In the genomic region with DNA sequence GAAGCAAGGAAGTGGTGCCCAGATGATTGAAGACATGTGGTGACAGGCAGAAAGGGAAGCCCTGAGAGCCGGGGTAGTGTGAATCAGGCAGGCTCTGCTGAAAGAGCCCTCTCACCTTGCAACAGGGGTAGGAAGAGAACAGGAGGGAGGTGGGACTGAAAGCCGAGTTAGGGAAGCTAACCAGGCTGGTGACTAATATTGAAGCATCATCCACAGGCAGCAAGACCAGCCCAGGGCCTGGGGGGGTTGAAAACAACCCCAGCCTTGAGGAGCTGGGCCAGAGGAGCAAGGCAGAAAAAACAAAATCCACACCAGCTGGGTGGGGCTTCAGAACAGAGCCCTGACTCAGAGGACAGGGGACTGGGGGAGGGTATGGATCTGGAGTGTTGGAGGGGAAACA, we compare ENCODE assay signal across 10 cellular contexts. TPM values are rescaled to one million over a fixed set of nuclear protein-coding genes. Genes with fewer than 3 reads are reported as not detected.
DNase-seq lines count a peak whose midpoint lies in the region; ATAC-seq and TF ChIP-seq lines count a peak whose summit lies in the region.
"Had no signal": no experiment of that assay in that cellular context is flagged by ENCODE, and none has a peak within 500 bp of the region (broad histone marks: within the 10 kb centered on the region; RNA-seq: fewer than 3 reads in every experiment).

No MANE protein-coding gene starts in this region.

- DNase-seq in H9: no peak
- DNase-seq in activated T-helper 2 cell treated with anti-CD3 and anti-CD28 coated beads, Interferon-gamma antibody, Interleukin-2, Interleukin-4, amounts not matched to agents 10 μg/mL and 5 μg/mL and 100 μg/mL, durations not matched to agents 14 hours and 24 hours and 36 hours (ENCODE audit: low spot score): no peak
- peak; percentile 77 for DNase-seq in fibroblast of the conjunctiva (ENCODE audit: low read depth)
- DNase-seq in stromal cell of bone marrow (ENCODE audit: low read depth): peak; percentile 92
- no peak for DNase-seq in Right ventricle myocardium superior
- DNase-seq: activated CD4-positive, alpha-beta T cell treated with anti-CD3 and anti-CD28 coated beads, Interleukin-2, amount 50 U/mL, for 1 hour; nucleus accumbens had no signal

- H2BK120ac ChIP-seq in H9 (ENCODE audit: low read depth, low read length, poor library complexity, severe bottlenecking): no peak overlapping the region

- no peak overlapping the region for H3K27ac ChIP-seq in H9 (ENCODE audit: insufficient read length, low read depth, low read length)

- no peak overlapping the region for H2AK5ac ChIP-seq in H9 (ENCODE audit: insufficient read length, low read length)

- intact Hi-C loops in activated T-helper 2 cell treated with anti-CD3 and anti-CD28 coated beads, Interferon-gamma antibody, Interleukin-2, Interleukin-4, amounts not matched to agents 10 μg/mL and 5 μg/mL and 100 μg/mL, durations not matched to agents 14 hours and 24 hours and 36 hours (cut with micrococcal nuclease): no loop called here
- intact Hi-C loops in Right ventricle myocardium superior (cut with DNase I): no loop called here

- H3K56ac ChIP-seq in H9 (ENCODE audit: insufficient read length, low read depth, low read length): no peak overlapping the region

- H3T11ph ChIP-seq in H9 (ENCODE audit: low read length): no peak overlapping the region

- no peaks in the 10 kb centered on the region for H3K9me3 ChIP-seq in H9 (ENCODE audit: control insufficient read depth, low read depth, low read length)

- no peak for TF ChIP-seq CTCF in H9 (conservative IDR thresholded peaks at IDR 0.05)

- no peaks in the 10 kb centered on the region for H3K27me3 Mint-ChIP-seq in H9 (ENCODE audit: low read depth)
- H3K27me3 Mint-ChIP-seq in activated T-helper 2 cell treated with anti-CD3 and anti-CD28 coated beads, Interferon-gamma antibody, Interleukin-2, Interleukin-4, amounts not matched to agents 10 μg/mL and 5 μg/mL and 100 μg/mL, durations not matched to agents 14 hours and 24 hours and 36 hours (ENCODE audit: low read depth): no peaks in the 10 kb centered on the region

- H3K27me3 ChIP-seq in H9 (ENCODE audit: insufficient read depth, low read length): no peaks in the 10 kb centered on the region

- no peak overlapping the region for H4K8ac ChIP-seq in H9 (replicated peaks; ENCODE audit: insufficient read length, low read depth, low read length)

- H3K18ac ChIP-seq in H9 (ENCODE audit: insufficient read length, low read depth, low read length): no peak overlapping the region

- H2BK20ac ChIP-seq in H9 (ENCODE audit: low read depth, low read length, poor library complexity, severe bottlenecking): no peak overlapping the region

- H3K79me1 ChIP-seq in H9 (ENCODE audit: insufficient read depth, low read depth, low read length, poor library complexity, severe bottlenecking): no peaks in the 10 kb centered on the region

- no peak overlapping the region for H3K4ac ChIP-seq in H9 (ENCODE audit: low read depth, low read length)

- no peak overlapping the region for H2BK5ac ChIP-seq in H9 (ENCODE audit: insufficient read length, low read length)

- no peaks in the 10 kb centered on the region for H3K23me2 ChIP-seq in H9 (ENCODE audit: insufficient read length, low read depth, low read length, poor library complexity, severe bottlenecking)

- peaks cover 23 to 27% of the 10 kb centered on the region in 2 experiments for H3K4me1 Mint-ChIP-seq in H9
- H3K4me1 Mint-ChIP-seq in activated T-helper 2 cell treated with anti-CD3 and anti-CD28 coated beads, Interferon-gamma antibody, Interleukin-2, Interleukin-4, amounts not matched to agents 10 μg/mL and 5 μg/mL and 100 μg/mL, durations not matched to agents 14 hours and 24 hours and 36 hours (ENCODE audit: low read depth): peaks cover 32% of the 10 kb centered on the region

- no CpG with 5 or more reads among the region's 2 CpGs for WGBS in H9 (ENCODE audit: extremely low coverage, insufficient read length, low lambda C conversion rate)

- no peak overlapping the region for H3K9ac ChIP-seq in H9 (ENCODE audit: extremely low read depth, insufficient read length, low read length)

- no peak overlapping the region for H3K4me3 Mint-ChIP-seq in H9
- H3K4me3 Mint-ChIP-seq in activated T-helper 2 cell treated with anti-CD3 and anti-CD28 coated beads, Interferon-gamma antibody, Interleukin-2, Interleukin-4, amounts not matched to agents 10 μg/mL and 5 μg/mL and 100 μg/mL, durations not matched to agents 14 hours and 24 hours and 36 hours (ENCODE audit: low read depth): no peak overlapping the region

- H3K4me1 ChIP-seq in H9 (ENCODE audit: insufficient read depth, low read length): peaks cover 2% of the 10 kb centered on the region; the same call in 1 of the 2 replicates

- no peaks in the 10 kb centered on the region for H3K9me3 Mint-ChIP-seq in H9
- no peaks in the 10 kb centered on the region for H3K9me3 Mint-ChIP-seq in activated T-helper 2 cell treated with anti-CD3 and anti-CD28 coated beads, Interferon-gamma antibody, Interleukin-2, Interleukin-4, amounts not matched to agents 10 μg/mL and 5 μg/mL and 100 μg/mL, durations not matched to agents 14 hours and 24 hours and 36 hours

- peak overlapping the region; percentile 24 to 79 (median 42); a peak in 4 of 7 replicates for H3K27ac Mint-ChIP-seq in H9
- peak overlapping the region; percentile 20 for H3K27ac Mint-ChIP-seq in activated T-helper 2 cell treated with anti-CD3 and anti-CD28 coated beads, Interferon-gamma antibody, Interleukin-2, Interleukin-4, amounts not matched to agents 10 μg/mL and 5 μg/mL and 100 μg/mL, durations not matched to agents 14 hours and 24 hours and 36 hours

- no peak overlapping the region for H4K5ac ChIP-seq in H9 (ENCODE audit: insufficient read length, low read depth, low read length)

- no peak overlapping the region for H3K14ac ChIP-seq in H9 (ENCODE audit: insufficient read depth, low read length)

- ATAC-seq in Right ventricle myocardium superior (ENCODE audit: poor library complexity) (no peak), HG03095 (IDR thresholded peaks at IDR 0.05; ENCODE audit: unreplicated experiment) (no peak), GM18511 (IDR thresholded peaks at IDR 0.05; ENCODE audit: unreplicated experiment) (no peak)
- ATAC-seq: Right ventricle myocardium inferior had no signal

- H2AFZ ChIP-seq in H9 (ENCODE audit: low read length): no peak overlapping the region

- no peak overlapping the region for H3K4me2 ChIP-seq in H9 (ENCODE audit: insufficient read depth, insufficient read length, low read length)

- H2BK12ac ChIP-seq in H9 (ENCODE audit: insufficient read length, low read depth, low read length): no peak overlapping the region

- no peak overlapping the region for H3K23ac ChIP-seq in H9 (ENCODE audit: insufficient read length, low read depth, low read length)

- no peaks in the 10 kb centered on the region for H4K20me1 ChIP-seq in H9 (ENCODE audit: control insufficient read depth, insufficient read depth, insufficient read length)

- H3K79me2 ChIP-seq in H9 (ENCODE audit: insufficient read depth, low read length): no peaks in the 10 kb centered on the region

- no peak overlapping the region for H2BK15ac ChIP-seq in H9 (ENCODE audit: low read depth, low read length)

- no peaks in the 10 kb centered on the region; a peak in 1 of 7 replicates for H3K36me3 Mint-ChIP-seq in H9 (ENCODE audit: insufficient read depth in 1 of 3, low read depth in 3 of 3)
- H3K36me3 Mint-ChIP-seq in activated T-helper 2 cell treated with anti-CD3 and anti-CD28 coated beads, Interferon-gamma antibody, Interleukin-2, Interleukin-4, amounts not matched to agents 10 μg/mL and 5 μg/mL and 100 μg/mL, durations not matched to agents 14 hours and 24 hours and 36 hours (ENCODE audit: low read depth): peaks cover 8% of the 10 kb centered on the region

- H4K91ac ChIP-seq in H9 (ENCODE audit: insufficient read length, low read depth, low read length): no peak overlapping the region

RNA-seq across cellular contexts. Expression of a gene that starts 35.0 kb away (rescaled TPM):
- not detected in 2 replicates for total RNA-seq in H9 (2021)
- 10.5 and 11.0 TPM in 2 replicates for total RNA-seq in activated T-helper 2 cell treated with anti-CD3 and anti-CD28 coated beads, Interferon-gamma antibody, Interleukin-2, Interleukin-4, amounts not matched to agents 10 μg/mL and 5 μg/mL and 100 μg/mL, durations not matched to agents 14 hours and 24 hours and 36 hours
- 0.11 TPM for total RNA-seq in Right ventricle myocardium superior

Comparison
In these comparisons a context has a peak if more than half of its experiments do, and no peak if none do; other contexts are left out.
1. DNase-seq: peak in fibroblast of the conjunctiva (single experiment) and stromal cell of bone marrow (single experiment); none in H9 (single experiment), activated T-helper 2 cell treated with anti-CD3 and anti-CD28 coated beads, Interferon-gamma antibody, Interleukin-2, Interleukin-4, amounts not matched to agents 10 μg/mL and 5 μg/mL and 100 μg/mL, durations not matched to agents 14 hours and 24 hours and 36 hours (single experiment) and Right ventricle myocardium superior (single experiment).
2. RNA of a gene that starts 35.0 kb away (total RNA-seq): 10.5 to 11.0 TPM in activated T-helper 2 cell treated with anti-CD3 and anti-CD28 coated beads, Interferon-gamma antibody, Interleukin-2, Interleukin-4, amounts not matched to agents 10 μg/mL and 5 μg/mL and 100 μg/mL, durations not matched to agents 14 hours and 24 hours and 36 hours; 0.11 TPM in Right ventricle myocardium superior (single experiment) and not detected in H9; every median in the first group is over 10 times any median in the second.